ENCODE assay signal across 9 cellular contexts in the genomic region with DNA sequence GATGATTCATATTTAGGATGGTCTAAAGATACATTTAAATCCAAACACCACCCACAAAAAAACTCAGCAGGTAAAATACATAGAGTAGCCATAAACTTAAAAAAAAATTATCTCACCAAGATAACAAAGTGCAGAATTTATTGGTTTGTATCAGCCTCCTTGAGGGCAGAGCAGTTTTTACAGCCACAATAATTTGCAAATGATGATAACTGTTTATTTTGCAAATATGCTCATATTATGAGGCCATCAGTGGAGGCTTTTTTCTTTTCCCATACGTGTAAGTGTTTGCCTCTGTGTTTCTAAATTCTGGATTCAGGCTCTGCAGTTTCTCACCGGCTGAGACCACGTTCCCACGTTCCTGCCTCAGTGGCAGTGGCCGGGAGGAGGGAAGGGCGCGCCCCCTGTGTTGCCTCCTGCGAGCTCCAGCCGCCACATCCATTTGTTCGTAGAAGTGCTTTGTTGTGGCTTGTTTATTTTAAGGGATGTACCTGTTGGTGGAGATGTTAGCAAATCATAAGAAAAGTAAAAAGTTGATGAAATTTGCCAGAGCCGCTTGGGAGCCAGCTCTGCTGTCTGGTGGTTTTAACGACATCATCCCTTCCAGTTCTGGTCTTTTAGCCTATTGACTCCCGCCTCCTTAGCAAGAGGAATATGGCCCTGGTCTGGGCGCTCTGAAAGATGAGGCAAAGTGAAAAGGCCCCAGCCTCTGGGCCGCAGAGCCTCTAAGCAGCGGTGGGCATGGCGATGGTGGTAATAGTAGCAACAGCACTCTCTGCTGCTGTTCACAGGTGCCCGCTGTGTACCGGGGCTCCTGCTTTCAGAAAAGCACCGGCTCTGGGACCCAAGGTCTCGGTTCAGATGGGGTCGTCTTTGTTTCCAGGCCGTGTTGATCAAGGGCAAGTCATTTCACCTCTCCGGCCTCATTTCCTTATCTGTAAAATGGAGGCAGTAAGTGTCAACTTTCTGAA.
DNase-seq lines count a peak whose midpoint lies in the region; ATAC-seq, FAIRE-seq and TF ChIP-seq lines count a peak whose summit lies in the region.
"Had no signal": no experiment of that assay in that cellular context is flagged by ENCODE, and none has a peak within 500 bp of the region (broad histone marks: within the 10 kb centered on the region; RNA-seq: fewer than 3 reads in every experiment).

No MANE protein-coding gene starts in this region.

- in situ Hi-C loops in transverse colon (cut with MboI; ENCODE audit: low pct_ligation_motif_present in 1 of 4, low pct_unique_long_range_greater_than_20kb in 1 of 4, low sequenced_read_pairs in 3 of 4) = no loop called here

- no peak overlapping the region for H2AFZ ChIP-seq in PC-9

- no TSS peak for BruUV-seq in PC-9 (replicated peaks; lab: Mats Ljungman, UMichigan)

- POLR2A ChIA-PET in PC-9 (lab: Charles Lee; ENCODE audit: unreplicated experiment) = interaction anchor here (0.7 kb wide), 1 partner anchor 458 kb away, joined by 3 read pairs; no protein-coding TSS in a partner anchor

- H3K9me3 Mint-ChIP-seq in activated naive CD4-positive, alpha-beta T cell treated with anti-CD3 and anti-CD28 coated beads, Interleukin-2, amount 10 ng/mL, durations not matched to agents 7 days and 5 days = no peaks in the 10 kb centered on the region
- H3K9me3 Mint-ChIP-seq: mesothelial cell of epicardium had no signal

- peaks cover 9% of the 10 kb centered on the region; the same call in 1 of the 2 replicates for H4K20me1 ChIP-seq in PC-9 (ENCODE audit: insufficient read depth)

- ATAC-seq in mucosa of descending colon (no peak), HG02678 (IDR thresholded peaks at IDR 0.05; ENCODE audit: unreplicated experiment) (no peak)

- no peak for TF ChIP-seq EP300 in transverse colon (IDR thresholded peaks at IDR 0.05; ENCODE audit: low read depth)

- peaks cover 36% of the 10 kb centered on the region for H3F3A ChIP-seq in PC-9 (ENCODE audit: insufficient read depth, low read depth)

- peaks cover 7% of the 10 kb centered on the region for H3K4me1 Mint-ChIP-seq in activated naive CD4-positive, alpha-beta T cell treated with anti-CD3 and anti-CD28 coated beads, Interleukin-2, amount 10 ng/mL, durations not matched to agents 7 days and 5 days

- 0 out of 2 replicates have a peak overlapping the region, but pooled peaks have one; percentile 2 for H3K27ac ChIP-seq in PC-9
- H3K27ac ChIP-seq in transverse colon = peak overlapping the region; percentile 98 to 99 (median 98)

- no peak overlapping the region for H3K4me3 ChIP-seq in PC-9
- no peak overlapping the region for H3K4me3 ChIP-seq in mucosa of descending colon
- no peak overlapping the region for H3K4me3 ChIP-seq in transverse colon

- H3K9me3 ChIP-seq in PC-9 (ENCODE audit: insufficient read depth, low read depth) (no peaks in the 10 kb centered on the region), mucosa of descending colon (no peaks in the 10 kb centered on the region), transverse colon (no peaks in the 10 kb centered on the region)

- H3K36me3 ChIP-seq in PC-9 (ENCODE audit: low read depth) (no peaks in the 10 kb centered on the region), mucosa of descending colon (ENCODE audit: low read depth) (no peaks in the 10 kb centered on the region), transverse colon (no peaks in the 10 kb centered on the region)

- H3K9me2 ChIP-seq in PC-9 (ENCODE audit: insufficient read depth) = no peaks in the 10 kb centered on the region

- intact Hi-C loops in PC-9 (cut with micrococcal nuclease; ENCODE audit: unreplicated experiment) = no loop called here
- intact Hi-C loops in mucosa of descending colon (cut with DNase I, micrococcal nuclease) = no loop called here
- intact Hi-C loops in transverse colon (cut with DNase I; ENCODE audit: low total_unique reads) = no loop called here

- H3K27ac Mint-ChIP-seq in activated naive CD4-positive, alpha-beta T cell treated with anti-CD3 and anti-CD28 coated beads, Interleukin-2, amount 10 ng/mL, durations not matched to agents 7 days and 5 days = no peak overlapping the region
- H3K27ac Mint-ChIP-seq: mesothelial cell of epicardium had no signal

- H3K4me2 ChIP-seq in PC-9 = no peak overlapping the region

- TF ChIP-seq CTCF in PC-9 (conservative IDR thresholded peaks at IDR 0.05) (no peak), mucosa of descending colon (IDR thresholded peaks at IDR 0.05) (no peak), transverse colon (IDR thresholded peaks at IDR 0.05) (peak in 1 of 5 experiments; percentile 17)

- H3K4me1 ChIP-seq in PC-9 (replicated peaks; ENCODE audit: insufficient read depth) (peaks cover 30% of the 10 kb centered on the region), mucosa of descending colon (ENCODE audit: low read depth) (peaks cover 61% of the 10 kb centered on the region), transverse colon (peaks cover 47 to 93% (median 80%) of the 10 kb centered on the region in 4 donors)

- FAIRE-seq in endometrium (lab: Jason Lieb, UNC) = peak; percentile 63

- CTCF ChIA-PET in PC-9 (lab: Charles Lee) = no interaction called here
- CTCF ChIA-PET in activated naive CD4-positive, alpha-beta T cell treated with anti-CD3 and anti-CD28 coated beads, Interleukin-2, amount 10 ng/mL, durations not matched to agents 7 days and 5 days (lab: Charles Lee) = no interaction called here

- WGBS in transverse colon (ENCODE audit: low coverage in 1 of 2), 2 donors = 41 to 65% methylated on average over 12 to 24 of the region's 24 CpGs

- DNase-seq in PC-9 (no peak), mucosa of descending colon (peak in 2 of 3 donors; percentile 43 to 47), transverse colon (peak; percentile 12), NCI-H774 (lab: John Stamatoyannopoulos, UW) (no peak)
- no peak for DNase-seq in activated naive CD4-positive, alpha-beta T cell treated with anti-CD3 and anti-CD28 coated beads, Interleukin-2, amount 10 ng/mL, durations not matched to agents 7 days and 5 days
- DNase-seq: erythroblast had no signal

- H3K27me3 Mint-ChIP-seq in activated naive CD4-positive, alpha-beta T cell treated with anti-CD3 and anti-CD28 coated beads, Interleukin-2, amount 10 ng/mL, durations not matched to agents 7 days and 5 days = no peaks in the 10 kb centered on the region

- H3K79me2 ChIP-seq in PC-9 (ENCODE audit: low read depth) = peaks cover 98% of the 10 kb centered on the region

- peaks cover 2% of the 10 kb centered on the region for H3K36me3 Mint-ChIP-seq in activated naive CD4-positive, alpha-beta T cell treated with anti-CD3 and anti-CD28 coated beads, Interleukin-2, amount 10 ng/mL, durations not matched to agents 7 days and 5 days

- no peaks in the 10 kb centered on the region for H3K27me3 ChIP-seq in PC-9 (ENCODE audit: insufficient read depth, low read depth)
- H3K27me3 ChIP-seq in transverse colon = no peaks in the 10 kb centered on the region

- H3K4me3 Mint-ChIP-seq in activated naive CD4-positive, alpha-beta T cell treated with anti-CD3 and anti-CD28 coated beads, Interleukin-2, amount 10 ng/mL, durations not matched to agents 7 days and 5 days = no peak overlapping the region
- H3K4me3 Mint-ChIP-seq: mesothelial cell of epicardium had no signal

- TF ChIP-seq POLR2A in transverse colon (IDR thresholded peaks at IDR 0.05) = no peak

Comparison
In these comparisons a context has a peak if more than half of its experiments do, and no peak if none do; other contexts are left out.
1. DNase-seq: peak in mucosa of descending colon (2 of 3) and transverse colon (single experiment); none in PC-9 (0 of 2), activated naive CD4-positive, alpha-beta T cell treated with anti-CD3 and anti-CD28 coated beads, Interleukin-2, amount 10 ng/mL, durations not matched to agents 7 days and 5 days (single experiment) and NCI-H774 (single experiment).